ENCODE assay signal across 8 cellular contexts in genomic region chr7:65037740-65038678, GRCh38. TPM values are rescaled to one million over a fixed set of nuclear protein-coding genes. Genes with fewer than 3 reads are reported as not detected.
DNase-seq lines count a peak whose midpoint lies in the region; ATAC-seq lines count a peak whose summit lies in the region.

No MANE protein-coding gene starts in this region.

- DNase-seq in NCI-H1694 (lab: John Stamatoyannopoulos, UW) (peak; percentile 55), anterior cingulate cortex (lab: John Stamatoyannopoulos, UW) (peak; percentile 13 to 96 (median 90)), right cardiac atrium (peak; percentile 94 to 98 (median 97)), retina (peak; percentile 90), OCI-M2 (lab: John Stamatoyannopoulos, UW; ENCODE audit: unreplicated experiment) (no peak)

- H3K27me3 ChIP-seq in right cardiac atrium (ENCODE audit: control insufficient read depth, insufficient read depth) = no peaks in the 10 kb centered on the region

- H3K4me1 Mint-ChIP-seq in T-helper 1 cell treated with Interleukin-12 subunit alpha and Interleukin-12 subunit beta and Interleukin-4 antibody, amounts not matched to agents 30 μg/mL and 1 μg/mL, for 36 hours (ENCODE audit: low read depth) = peaks cover 14% of the 10 kb centered on the region

- intact Hi-C loops in right cardiac atrium (cut with DNase I) = no loop called here

- no peaks in the 10 kb centered on the region for H3K27me3 Mint-ChIP-seq in T-helper 1 cell treated with Interleukin-12 subunit alpha and Interleukin-12 subunit beta and Interleukin-4 antibody, amounts not matched to agents 30 μg/mL and 1 μg/mL, for 36 hours (ENCODE audit: low read depth)

- peak overlapping the region; percentile 71 for H3K27ac Mint-ChIP-seq in T-helper 1 cell treated with Interleukin-12 subunit alpha and Interleukin-12 subunit beta and Interleukin-4 antibody, amounts not matched to agents 30 μg/mL and 1 μg/mL, for 36 hours

- ATAC-seq in GM18499 (IDR thresholded peaks at IDR 0.05; ENCODE audit: insufficient read depth, unreplicated experiment) (peak; percentile 52), HG02885 (IDR thresholded peaks at IDR 0.05; ENCODE audit: poor library complexity, unreplicated experiment) (peak; percentile 92), right cardiac atrium (peak; percentile 97 to 98)

- H3K9me3 Mint-ChIP-seq in T-helper 1 cell treated with Interleukin-12 subunit alpha and Interleukin-12 subunit beta and Interleukin-4 antibody, amounts not matched to agents 30 μg/mL and 1 μg/mL, for 36 hours = peaks cover 3% of the 10 kb centered on the region

- H3K9me3 ChIP-seq in right cardiac atrium (ENCODE audit: control insufficient read depth, low read length) = no peaks in the 10 kb centered on the region

- peak overlapping the region; percentile 64 for H3K4me3 ChIP-seq in right cardiac atrium (ENCODE audit: low read length)

- 2% methylated on average over 89 of the region's 92 CpGs for WGBS in right cardiac atrium

- peak overlapping the region; percentile 76 for H3K4me3 Mint-ChIP-seq in T-helper 1 cell treated with Interleukin-12 subunit alpha and Interleukin-12 subunit beta and Interleukin-4 antibody, amounts not matched to agents 30 μg/mL and 1 μg/mL, for 36 hours

- H3K27ac ChIP-seq in right cardiac atrium (ENCODE audit: low read length) = peak overlapping the region; percentile 54

- peaks cover 2% of the 10 kb centered on the region for H3K36me3 Mint-ChIP-seq in T-helper 1 cell treated with Interleukin-12 subunit alpha and Interleukin-12 subunit beta and Interleukin-4 antibody, amounts not matched to agents 30 μg/mL and 1 μg/mL, for 36 hours (ENCODE audit: low read depth)

- no peaks in the 10 kb centered on the region for H3K4me1 ChIP-seq in right cardiac atrium (ENCODE audit: control insufficient read depth, insufficient read depth, low read length)

RNA-seq across cellular contexts. Expression of gene ERV3-1, which starts 31.5 kb away (rescaled TPM):
- total RNA-seq in right cardiac atrium = 10 to 100 TPM in 1 of 4 donors, 1 to 10 TPM in 3; 6.1 to 11.8 (median 7.7) TPM
- 4.0 TPM for polyA plus RNA-seq in right cardiac atrium

RNA-seq across cellular contexts. Expression of gene ZNF117, which starts 47.2 kb away (rescaled TPM):
- 1 to 10 TPM; 2.5 to 7.6 (median 3.8) TPM for total RNA-seq in right cardiac atrium
- polyA plus RNA-seq in right cardiac atrium = 3.9 TPM
